Comparison of ENCODE assay signal across 12 cellular contexts in genomic region chr20:31548823-31549512, GRCh38. TPM values are rescaled to one million over a fixed set of nuclear protein-coding genes. Genes with fewer than 3 reads are reported as not detected.
A peak's percentile ranks its signal among the peaks of the same experiment; 100 is the strongest.
DNase-seq lines count a peak whose midpoint lies in the region; ATAC-seq and TF ChIP-seq lines count a peak whose summit lies in the region.
"Had no signal": no experiment of that assay in that cellular context is flagged by ENCODE, and none has a peak within 500 bp of the region (broad histone marks: within the 10 kb centered on the region; RNA-seq: fewer than 3 reads in every experiment).

No MANE protein-coding gene starts in this region.

- H3K4me1 ChIP-seq in BLaER1 = peaks cover 7% of the 10 kb centered on the region

- DNase-seq in GM12865 (ENCODE audit: low read depth) (no peak), mesothelial cell of epicardium (ENCODE audit: low spot score in 2 of 2, unreplicated experiment in 2 of 2) (no peak), NCI-H1930 (lab: John Stamatoyannopoulos, UW) (no peak), LoVo (ENCODE audit: low spot score) (no peak)
- no peak for DNase-seq in activated CD4-positive, alpha-beta memory T cell treated with anti-CD3 and anti-CD28 coated beads for 36 hours
- DNase-seq: effector memory CD4-positive, alpha-beta T cell; KG1; SW 1271 had no signal

- H3K36me3 Mint-ChIP-seq in activated CD4-positive, alpha-beta memory T cell treated with anti-CD3 and anti-CD28 coated beads for 36 hours = peaks cover 55% of the 10 kb centered on the region
- H3K36me3 Mint-ChIP-seq in mesothelial cell of epicardium = peaks cover 14% of the 10 kb centered on the region

- H3K4me1 Mint-ChIP-seq in activated CD4-positive, alpha-beta memory T cell treated with anti-CD3 and anti-CD28 coated beads for 36 hours (ENCODE audit: low read depth) = peaks cover 22% of the 10 kb centered on the region
- peaks cover 31% of the 10 kb centered on the region for H3K4me1 Mint-ChIP-seq in mesothelial cell of epicardium

- peak overlapping the region; percentile 65 for H3K4me2 ChIP-seq in BLaER1

- H3K4me3 ChIP-seq in BLaER1 (no peak overlapping the region), GM12865 (ENCODE audit: low read depth, low read length) (peak overlapping the region; percentile 69; the same call in 1 of the 2 replicates)

- intact Hi-C loops in activated CD4-positive, alpha-beta memory T cell treated with anti-CD3 and anti-CD28 coated beads for 36 hours (cut with micrococcal nuclease) = no loop called here

- no peaks in the 10 kb centered on the region for H3K27me3 ChIP-seq in BLaER1

- peak overlapping the region; percentile 85 for H3K9ac ChIP-seq in BLaER1

- POLR2A ChIA-PET in activated CD4-positive, alpha-beta memory T cell treated with anti-CD3 and anti-CD28 coated beads for 36 hours (lab: Charles Lee) = interaction anchor here (0.5 kb wide), 1 partner anchor 24 kb away, joined by 3 read pairs; no protein-coding TSS in a partner anchor

- H3K9me3 ChIP-seq in BLaER1 = no peaks in the 10 kb centered on the region
- H3K9me3 ChIP-seq: thoracic aorta had no signal

- TF ChIP-seq CTCF in GM12865 (IDR thresholded peaks at IDR 0.05; ENCODE audit: insufficient read depth, low read depth, low read length, missing control alignments) (no peak), mesothelial cell of epicardium (IDR thresholded peaks at IDR 0.05; ENCODE audit: unreplicated experiment) (no peak)

- peak overlapping the region; percentile 89; the same call in 1 of the 2 replicates for H3K27ac ChIP-seq in BLaER1
- H3K27ac ChIP-seq: thoracic aorta had no signal

- peaks cover 3% of the 10 kb centered on the region; the same call in 1 of the 2 replicates for H4K20me1 ChIP-seq in BLaER1

- peak overlapping the region; percentile 94 for H3K4me3 Mint-ChIP-seq in activated CD4-positive, alpha-beta memory T cell treated with anti-CD3 and anti-CD28 coated beads for 36 hours
- peak overlapping the region; percentile 84 for H3K4me3 Mint-ChIP-seq in mesothelial cell of epicardium

- CTCF ChIA-PET in activated CD4-positive, alpha-beta memory T cell treated with anti-CD3 and anti-CD28 coated beads for 36 hours (lab: Charles Lee) = interaction anchor here (1.5 to 4.7 kb wide), 4 partner anchors 11 to 63 kb away, joined by 7 to 32 read pairs (median 13); no protein-coding TSS in a partner anchor

- peaks cover 98% of the 10 kb centered on the region for H3K36me3 ChIP-seq in BLaER1

- H3K27me3 Mint-ChIP-seq in activated CD4-positive, alpha-beta memory T cell treated with anti-CD3 and anti-CD28 coated beads for 36 hours = no peaks in the 10 kb centered on the region
- no peaks in the 10 kb centered on the region for H3K27me3 Mint-ChIP-seq in mesothelial cell of epicardium (ENCODE audit: low read depth)

- no peak for ATAC-seq in HG03108 (IDR thresholded peaks at IDR 0.05; ENCODE audit: unreplicated experiment)
- ATAC-seq in HG02870 (IDR thresholded peaks at IDR 0.05; ENCODE audit: unreplicated experiment) = no peak

- peak overlapping the region; percentile 98 for H3K27ac Mint-ChIP-seq in activated CD4-positive, alpha-beta memory T cell treated with anti-CD3 and anti-CD28 coated beads for 36 hours
- peak overlapping the region; percentile 98 for H3K27ac Mint-ChIP-seq in mesothelial cell of epicardium

- no peaks in the 10 kb centered on the region for H3K9me3 Mint-ChIP-seq in activated CD4-positive, alpha-beta memory T cell treated with anti-CD3 and anti-CD28 coated beads for 36 hours
- H3K9me3 Mint-ChIP-seq in mesothelial cell of epicardium = no peaks in the 10 kb centered on the region

RNA-seq across cellular contexts. Expression of gene HM13, which starts 34.7 kb away (rescaled TPM):
- 100 to 1,000 TPM; 110 to 111 TPM for total RNA-seq in activated CD4-positive, alpha-beta memory T cell treated with anti-CD3 and anti-CD28 coated beads for 36 hours
- 140 to 143 TPM (median 140 TPM) in 3 replicates for total RNA-seq in mesothelial cell of epicardium

RNA-seq across cellular contexts. Expression of gene ID1, which starts 56.1 kb away (rescaled TPM):
- total RNA-seq in activated CD4-positive, alpha-beta memory T cell treated with anti-CD3 and anti-CD28 coated beads for 36 hours = 1 to 10 TPM in 1 of 2 experiments, under 1 TPM in 1; 0.90 to 1.3 TPM
- total RNA-seq in mesothelial cell of epicardium = 374 to 378 TPM (median 377 TPM) in 3 replicates

Comparison
In these comparisons a context has a peak if more than half of its experiments do, and no peak if none do; other contexts are left out.
1. RNA of gene ID1, which starts 56.1 kb away (total RNA-seq): 374 to 378 TPM in mesothelial cell of epicardium; 0.90 to 1.3 TPM in activated CD4-positive, alpha-beta memory T cell treated with anti-CD3 and anti-CD28 coated beads for 36 hours; every median in the first group is over 100 times any median in the second.